ENCODE assay signal across 10 cellular contexts in the genomic region with DNA sequence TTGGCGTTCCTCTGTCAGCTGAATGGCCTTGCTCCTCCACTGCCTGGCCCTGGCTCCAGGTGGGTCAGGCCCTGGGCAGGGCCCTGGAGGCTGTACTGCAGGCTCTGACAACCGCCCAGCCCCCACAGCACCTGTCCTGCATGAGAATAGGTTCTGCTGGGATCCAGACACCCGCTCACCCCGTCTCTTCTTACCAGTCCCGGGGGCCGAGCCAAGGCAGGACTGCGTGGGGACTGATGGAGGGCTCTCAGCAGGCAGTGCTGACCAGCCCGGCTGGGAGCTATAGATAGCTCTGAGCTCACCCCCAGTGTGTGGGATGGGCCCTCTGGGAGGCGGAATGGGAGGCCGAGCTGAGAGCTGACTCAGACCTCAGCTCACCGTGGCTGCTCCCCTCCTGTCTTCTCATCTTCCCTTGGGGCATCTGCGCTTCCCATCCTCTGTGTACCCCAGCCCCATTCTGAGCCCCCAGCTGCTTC. TPM values are rescaled to one million over a fixed set of nuclear protein-coding genes. Genes with fewer than 3 reads are reported as not detected.
DNase-seq lines count a peak whose midpoint lies in the region; ATAC-seq and TF ChIP-seq lines count a peak whose summit lies in the region.
"Had no signal": no experiment of that assay in that cellular context is flagged by ENCODE, and none has a peak within 500 bp of the region (broad histone marks: within the 10 kb centered on the region; RNA-seq: fewer than 3 reads in every experiment).

No MANE protein-coding gene starts in this region.

- ATAC-seq in Panc1 (peak; percentile 76), HG02623 (IDR thresholded peaks at IDR 0.05; ENCODE audit: unreplicated experiment) (no peak)

- peaks cover 16% of the 10 kb centered on the region for H3K4me1 Mint-ChIP-seq in neural progenitor cell
- H3K4me1 Mint-ChIP-seq in activated T-helper 2 cell treated with anti-CD3 and anti-CD28 coated beads, Interferon-gamma antibody, Interleukin-2, Interleukin-4, amounts not matched to agents 10 μg/mL and 5 μg/mL and 100 μg/mL, durations not matched to agents 14 hours and 24 hours and 36 hours (ENCODE audit: low read depth): no peaks in the 10 kb centered on the region

- BruUV-seq in Panc1 (replicated peaks; lab: Mats Ljungman, UMichigan): no TSS peak

- peaks cover 4% of the 10 kb centered on the region for H3K36me3 Mint-ChIP-seq in neural progenitor cell
- no peaks in the 10 kb centered on the region for H3K36me3 Mint-ChIP-seq in activated T-helper 2 cell treated with anti-CD3 and anti-CD28 coated beads, Interferon-gamma antibody, Interleukin-2, Interleukin-4, amounts not matched to agents 10 μg/mL and 5 μg/mL and 100 μg/mL, durations not matched to agents 14 hours and 24 hours and 36 hours (ENCODE audit: low read depth)

- in situ Hi-C loops in Panc1 (cut with HindIII; ENCODE audit: low pct_unique_long_range_greater_than_20kb, low sequenced_read_pairs): no loop called here

- POLR2A ChIA-PET in Panc1 (lab: Charles Lee): no interaction called here

- no peak for TF ChIP-seq CTCF in AG09309 (IDR thresholded peaks at IDR 0.05; ENCODE audit: control insufficient read depth, insufficient read depth, low read depth, low read length, missing control alignments)
- no peak for TF ChIP-seq CTCF in Panc1 (IDR thresholded peaks at IDR 0.05)
- TF ChIP-seq CTCF in fibroblast of mammary gland (conservative IDR thresholded peaks at IDR 0.05; ENCODE audit: control insufficient read depth, insufficient read depth, low read depth, low read length): no peak
- TF ChIP-seq CTCF in neural progenitor cell (IDR thresholded peaks at IDR 0.05): no peak

- H3K9me3 ChIP-seq in Panc1 (ENCODE audit: control insufficient read depth, insufficient read depth, low read depth, low read length) (no peaks in the 10 kb centered on the region), neural progenitor cell (ENCODE audit: low read depth) (no peaks in the 10 kb centered on the region)
- H3K9me3 ChIP-seq: BLaER1 treated with 17β-estradiol and CSF1 and Interleukin-3, amounts not matched to agents 10 nM and 100 nM had no signal

- H3K4me2 ChIP-seq in neural progenitor cell: peak overlapping the region; percentile 59
- H3K4me2 ChIP-seq: BLaER1 treated with 17β-estradiol and CSF1 and Interleukin-3, amounts not matched to agents 10 nM and 100 nM had no signal

- H3K27me3 ChIP-seq in Panc1 (ENCODE audit: control insufficient read depth, insufficient read depth, low read length) (no peaks in the 10 kb centered on the region), neural progenitor cell (no peaks in the 10 kb centered on the region)
- H3K27me3 ChIP-seq: BLaER1 treated with 17β-estradiol and CSF1 and Interleukin-3, amounts not matched to agents 10 nM and 100 nM had no signal

- no peak overlapping the region for H3K9ac ChIP-seq in neural progenitor cell

- DNase-seq in AG09309 (ENCODE audit: low read depth) (peak; percentile 20), Panc1 (ENCODE audit: low read depth, low spot score) (no peak), fibroblast of mammary gland (ENCODE audit: low read depth) (peak; percentile 87), neural progenitor cell (ENCODE audit: low spot score) (peak; percentile 47), DMS79 treated with DMSO at 0.1 percent for 48 hours (lab: John Stamatoyannopoulos, UW) (no peak), NCI-H446 (lab: John Stamatoyannopoulos, UW) (no peak)
- DNase-seq in activated T-helper 2 cell treated with anti-CD3 and anti-CD28 coated beads, Interferon-gamma antibody, Interleukin-2, Interleukin-4, amounts not matched to agents 10 μg/mL and 5 μg/mL and 100 μg/mL, durations not matched to agents 14 hours and 24 hours and 36 hours (ENCODE audit: low spot score): no peak
- DNase-seq: NCI-H1436 treated with DMSO at 0.1 percent for 48 hours had no signal

- H3K36me3 ChIP-seq in Panc1 (ENCODE audit: control insufficient read depth, insufficient read depth, low read length) (no peaks in the 10 kb centered on the region; the same call in 1 of the 2 replicates), neural progenitor cell (no peaks in the 10 kb centered on the region)

- CTCF ChIA-PET in Panc1 (lab: Charles Lee): no interaction called here

- H4K20me1 ChIP-seq in neural progenitor cell (ENCODE audit: low read depth): peaks cover 6% of the 10 kb centered on the region

- H3K27ac ChIP-seq in Panc1 (ENCODE audit: low read length): no peak overlapping the region
- no peak overlapping the region for H3K27ac ChIP-seq in neural progenitor cell

- H2AFZ ChIP-seq in neural progenitor cell (replicated peaks): no peak overlapping the region

- no peaks in the 10 kb centered on the region for H3K9me3 Mint-ChIP-seq in neural progenitor cell
- H3K9me3 Mint-ChIP-seq in activated T-helper 2 cell treated with anti-CD3 and anti-CD28 coated beads, Interferon-gamma antibody, Interleukin-2, Interleukin-4, amounts not matched to agents 10 μg/mL and 5 μg/mL and 100 μg/mL, durations not matched to agents 14 hours and 24 hours and 36 hours: no peaks in the 10 kb centered on the region

- H3K27me3 Mint-ChIP-seq in neural progenitor cell (ENCODE audit: insufficient read depth, low read depth): peaks cover 5% of the 10 kb centered on the region
- H3K27me3 Mint-ChIP-seq in activated T-helper 2 cell treated with anti-CD3 and anti-CD28 coated beads, Interferon-gamma antibody, Interleukin-2, Interleukin-4, amounts not matched to agents 10 μg/mL and 5 μg/mL and 100 μg/mL, durations not matched to agents 14 hours and 24 hours and 36 hours (ENCODE audit: low read depth): no peaks in the 10 kb centered on the region

- H3K4me3 ChIP-seq in AG09309 (ENCODE audit: control insufficient read depth, low read depth, low read length) (no peak overlapping the region), Panc1 (ENCODE audit: low read depth in 2 of 2, low read length in 2 of 2) (no peak overlapping the region), fibroblast of mammary gland (ENCODE audit: control insufficient read depth, low read depth, low read length) (no peak overlapping the region), neural progenitor cell (no peak overlapping the region)
- H3K4me3 ChIP-seq: BLaER1 treated with 17β-estradiol and CSF1 and Interleukin-3, amounts not matched to agents 10 nM and 100 nM had no signal

- peaks cover 15% of the 10 kb centered on the region for H3F3A ChIP-seq in neural progenitor cell (ENCODE audit: low read depth)

- no peaks in the 10 kb centered on the region for H3K79me2 ChIP-seq in neural progenitor cell (ENCODE audit: low read depth)

- intact Hi-C loops in Panc1 (cut with micrococcal nuclease; ENCODE audit: unreplicated experiment): no loop called here
- intact Hi-C loops in activated T-helper 2 cell treated with anti-CD3 and anti-CD28 coated beads, Interferon-gamma antibody, Interleukin-2, Interleukin-4, amounts not matched to agents 10 μg/mL and 5 μg/mL and 100 μg/mL, durations not matched to agents 14 hours and 24 hours and 36 hours (cut with micrococcal nuclease): no loop called here

- H3K27ac Mint-ChIP-seq in neural progenitor cell: no peak overlapping the region
- no peak overlapping the region for H3K27ac Mint-ChIP-seq in activated T-helper 2 cell treated with anti-CD3 and anti-CD28 coated beads, Interferon-gamma antibody, Interleukin-2, Interleukin-4, amounts not matched to agents 10 μg/mL and 5 μg/mL and 100 μg/mL, durations not matched to agents 14 hours and 24 hours and 36 hours

- H3K4me3 Mint-ChIP-seq in neural progenitor cell: no peak overlapping the region
- no peak overlapping the region for H3K4me3 Mint-ChIP-seq in activated T-helper 2 cell treated with anti-CD3 and anti-CD28 coated beads, Interferon-gamma antibody, Interleukin-2, Interleukin-4, amounts not matched to agents 10 μg/mL and 5 μg/mL and 100 μg/mL, durations not matched to agents 14 hours and 24 hours and 36 hours (ENCODE audit: low read depth)

- H3K4me1 ChIP-seq in Panc1 (ENCODE audit: control insufficient read depth, insufficient read depth, low read length) (no peaks in the 10 kb centered on the region), neural progenitor cell (peaks cover 17% of the 10 kb centered on the region)

RNA-seq across cellular contexts. Expression of a gene that starts 39.6 kb away (rescaled TPM):
- total RNA-seq in Panc1 (2021; ENCODE audit: unreplicated experiment): 47.6 TPM
- polyA plus RNA-seq in Panc1 (2012; ENCODE audit: insufficient read length): 42.0 TPM
- 8.8 and 22.5 TPM in 2 replicates for total RNA-seq in neural progenitor cell (ENCODE audit: low replicate concordance)
- total RNA-seq in activated T-helper 2 cell treated with anti-CD3 and anti-CD28 coated beads, Interferon-gamma antibody, Interleukin-2, Interleukin-4, amounts not matched to agents 10 μg/mL and 5 μg/mL and 100 μg/mL, durations not matched to agents 14 hours and 24 hours and 36 hours: 12.7 and 13.7 TPM in 2 replicates

Comparison
In these comparisons a context has a peak if more than half of its experiments do, and no peak if none do; other contexts are left out.
1. DNase-seq: peak in AG09309 (single experiment), fibroblast of mammary gland (single experiment) and neural progenitor cell (single experiment); none in Panc1 (single experiment), activated T-helper 2 cell treated with anti-CD3 and anti-CD28 coated beads, Interferon-gamma antibody, Interleukin-2, Interleukin-4, amounts not matched to agents 10 μg/mL and 5 μg/mL and 100 μg/mL, durations not matched to agents 14 hours and 24 hours and 36 hours (single experiment), DMS79 treated with DMSO at 0.1 percent for 48 hours (single experiment) and NCI-H446 (0 of 2).